ENCODE assay signal across 22 cellular contexts in genomic region chr13:32040689-32041088, GRCh38. TPM values are rescaled to one million over a fixed set of nuclear protein-coding genes. Genes with fewer than 3 reads are reported as not detected.
DNase-seq lines count a peak whose midpoint lies in the region; ATAC-seq, FAIRE-seq and TF ChIP-seq lines count a peak whose summit lies in the region.
"Had no signal": no experiment of that assay in that cellular context is flagged by ENCODE, and none has a peak within 500 bp of the region (broad histone marks: within the 10 kb centered on the region; RNA-seq: fewer than 3 reads in every experiment).

No MANE protein-coding gene starts in this region.

- H3K9me2 ChIP-seq in neural cell (ENCODE audit: insufficient read depth, low read length) = no peaks in the 10 kb centered on the region

- ATAC-seq in HG02763 (IDR thresholded peaks at IDR 0.05; ENCODE audit: unreplicated experiment) (no peak), HG03095 (IDR thresholded peaks at IDR 0.05; ENCODE audit: unreplicated experiment) (no peak)
- ATAC-seq: HCT116, Panc1 had no signal

- no peak overlapping the region for H3K4me2 ChIP-seq in neural cell (ENCODE audit: low read length)

- peaks cover 21% of the 10 kb centered on the region for H3K79me2 ChIP-seq in neural cell (replicated peaks; ENCODE audit: insufficient read depth, low read length)

- no peaks in the 10 kb centered on the region for H3F3A ChIP-seq in neural cell (ENCODE audit: insufficient read depth, low read length, poor library complexity, severe bottlenecking)

- TF ChIP-seq CTCF in 22Rv1 (IDR thresholded peaks at IDR 0.05) (no peak), neural cell (IDR thresholded peaks at IDR 0.05; ENCODE audit: poor library complexity, severe bottlenecking) (no peak)

- H3K27ac ChIP-seq in 22Rv1 (peak overlapping the region; percentile 59), neural cell (ENCODE audit: low read length) (peak overlapping the region; percentile 3)
- H3K27ac ChIP-seq: RWPE1 had no signal

- no peak overlapping the region for H3K27ac Mint-ChIP-seq in activated naive CD8-positive, alpha-beta T cell treated with anti-CD3 and anti-CD28 coated beads for 36 hours

- FAIRE-seq in islet of Langerhans (lab: Jason Lieb, UNC) = peak; percentile 38

- H3K4me3 Mint-ChIP-seq in activated naive CD8-positive, alpha-beta T cell treated with anti-CD3 and anti-CD28 coated beads for 36 hours = no peak overlapping the region

- no peak for TF ChIP-seq RAD21 in neural cell (conservative IDR thresholded peaks at IDR 0.05)

- H3K27me3 ChIP-seq in neural cell (ENCODE audit: insufficient read depth, low read depth, low read length) = no peaks in the 10 kb centered on the region

- no peak for TF ChIP-seq EP300 in neural cell (conservative IDR thresholded peaks at IDR 0.05; ENCODE audit: poor library complexity, severe bottlenecking)

- H4K20me1 ChIP-seq in neural cell (ENCODE audit: insufficient read depth) = no peaks in the 10 kb centered on the region

- H3K9me3 Mint-ChIP-seq in activated naive CD8-positive, alpha-beta T cell treated with anti-CD3 and anti-CD28 coated beads for 36 hours = no peaks in the 10 kb centered on the region

- H3K36me3 ChIP-seq in neural cell (ENCODE audit: insufficient read depth, low read length) = peaks cover 9% of the 10 kb centered on the region

- DNase-seq in amniotic epithelial cell (ENCODE audit: low read depth) = peak; percentile 37
- no peak for DNase-seq in cerebellum (ENCODE audit: low spot score)
- no peak for DNase-seq in activated naive CD8-positive, alpha-beta T cell treated with anti-CD3 and anti-CD28 coated beads for 36 hours
- DNase-seq: 8988T, ACHN, Calu3, DMS79 treated with DMSO at 0.1 percent for 48 hours, Karpas-422, NCI-H1092 treated with DMSO at 0.1 percent for 48 hours, NCI-H146, NCI-H2029 treated with DMSO at 0.1 percent for 48 hours, NCI-H446 treated with DMSO at 0.1 percent for 48 hours, NCI-H526 treated with DMSO at 0.1 percent for 48 hours, SHP77 had no signal

- no peak overlapping the region for H2AFZ ChIP-seq in neural cell (ENCODE audit: low read depth, low read length)

- no peaks in the 10 kb centered on the region for H3K36me3 Mint-ChIP-seq in activated naive CD8-positive, alpha-beta T cell treated with anti-CD3 and anti-CD28 coated beads for 36 hours

- no peak overlapping the region for H3K4me3 ChIP-seq in neural cell (ENCODE audit: low read length)

- H3K9me3 ChIP-seq in neural cell (ENCODE audit: low read length) = no peaks in the 10 kb centered on the region

- H3K27me3 Mint-ChIP-seq in activated naive CD8-positive, alpha-beta T cell treated with anti-CD3 and anti-CD28 coated beads for 36 hours = no peaks in the 10 kb centered on the region

- peaks cover 4% of the 10 kb centered on the region for H3K4me1 Mint-ChIP-seq in activated naive CD8-positive, alpha-beta T cell treated with anti-CD3 and anti-CD28 coated beads for 36 hours

- H3K9ac ChIP-seq in neural cell (ENCODE audit: low read length) = no peak overlapping the region

TF ChIP-seq in neural cell, 6 proteins besides CTCF, POLR2A, EP300 and RAD21:
- TF ChIP-seq TAF1 (IDR thresholded peaks at IDR 0.05; ENCODE audit: low read depth) (no peak), MXI1 (conservative IDR thresholded peaks at IDR 0.05; ENCODE audit: poor library complexity, severe bottlenecking) (no peak), POLR2AphosphoS5 (IDR thresholded peaks at IDR 0.05) (no peak), SMC3 (conservative IDR thresholded peaks at IDR 0.05; ENCODE audit: poor library complexity) (no peak), EZH2 (IDR thresholded peaks at IDR 0.05; ENCODE audit: borderline replicate concordance, insufficient read depth, low read length, poor library complexity, severe bottlenecking) (no peak), REST (IDR thresholded peaks at IDR 0.05; ENCODE audit: borderline replicate concordance) (no peak)

RNA-seq across cellular contexts. Expression of gene FRY, which starts 9.1 kb away (rescaled TPM):
- 46.6 and 49.3 TPM in 2 replicates for polyA plus RNA-seq in neural cell
- polyA minus RNA-seq in neural cell = 98.6 and 121 TPM in 2 replicates
- 76.3 TPM for total RNA-seq in cerebellum
- total RNA-seq in activated naive CD8-positive, alpha-beta T cell treated with anti-CD3 and anti-CD28 coated beads for 36 hours = under 1 TPM; 0.52 to 0.58 TPM

Comparison
In these comparisons a context has a peak if more than half of its experiments do, and no peak if none do; other contexts are left out.
1. RNA of gene FRY, which starts 9.1 kb away (total RNA-seq): 76.3 TPM in cerebellum (single experiment); 0.52 to 0.58 TPM in activated naive CD8-positive, alpha-beta T cell treated with anti-CD3 and anti-CD28 coated beads for 36 hours; every median in the first group is over 10 times any median in the second.